ENCODE assay signal across 8 cellular contexts in genomic region chr9:120874861-120875565, GRCh38. TPM values are rescaled to one million over a fixed set of nuclear protein-coding genes. Genes with fewer than 3 reads are reported as not detected.
DNase-seq lines count a peak whose midpoint lies in the region; ATAC-seq and TF ChIP-seq lines count a peak whose summit lies in the region.

No MANE protein-coding gene starts in this region.

- H3K27ac ChIP-seq in SK-N-MC (peak overlapping the region; percentile 46), esophagus squamous epithelium (peak overlapping the region; percentile 97 to 100 (median 98))

- H3K4me3 ChIP-seq in SK-N-MC, result no peak overlapping the region
- H3K4me3 ChIP-seq in esophagus squamous epithelium, result no peak overlapping the region

- H3K4me1 Mint-ChIP-seq in activated CD4-positive, alpha-beta T cell treated with anti-CD3 and anti-CD28 coated beads for 36 hours, result peaks cover 68% of the 10 kb centered on the region
- H3K4me1 Mint-ChIP-seq in stimulated activated naive CD8-positive, alpha-beta T cell treated with anti-CD3 and anti-CD28 coated beads, Interleukin-15, amount 100 ng/mL, for 72 hours, result peaks cover 84% of the 10 kb centered on the region

- POLR2A ChIA-PET in activated CD4-positive, alpha-beta T cell treated with anti-CD3 and anti-CD28 coated beads for 36 hours (lab: Charles Lee), result interaction anchor here (0.6 kb wide), 1 partner anchor 22 kb away, joined by 3 read pairs; no protein-coding TSS in a partner anchor

- H3K4me3 Mint-ChIP-seq in activated CD4-positive, alpha-beta T cell treated with anti-CD3 and anti-CD28 coated beads for 36 hours, result peak overlapping the region; percentile 85
- H3K4me3 Mint-ChIP-seq in stimulated activated naive CD8-positive, alpha-beta T cell treated with anti-CD3 and anti-CD28 coated beads, Interleukin-15, amount 100 ng/mL, for 72 hours, result peak overlapping the region; percentile 84 to 88

- H3K9me3 ChIP-seq in SK-N-MC (ENCODE audit: low read depth, low read length) (no peaks in the 10 kb centered on the region), esophagus squamous epithelium (no peaks in the 10 kb centered on the region)

- H3K9ac ChIP-seq in SK-N-MC (ENCODE audit: insufficient read length), result no peak overlapping the region

- WGBS in esophagus squamous epithelium, 2 donors, result 67 to 68% methylated on average over 6 of the region's 6 CpGs

- intact Hi-C loops in activated CD4-positive, alpha-beta T cell treated with anti-CD3 and anti-CD28 coated beads for 36 hours (cut with DNase I, micrococcal nuclease), result loop anchor here in 1 of 2 experiments (10.0 kb wide), 1 partner anchor 200 kb away; the partner anchor contains the start of gene CNTRL
- intact Hi-C loops in esophagus squamous epithelium (cut with DNase I), result loop anchor here (5.0 kb wide), 1 partner anchor 62 kb away; no protein-coding TSS in a partner anchor

- H3K27ac Mint-ChIP-seq in activated CD4-positive, alpha-beta T cell treated with anti-CD3 and anti-CD28 coated beads for 36 hours, result peak overlapping the region; percentile 94
- H3K27ac Mint-ChIP-seq in stimulated activated naive CD8-positive, alpha-beta T cell treated with anti-CD3 and anti-CD28 coated beads, Interleukin-15, amount 100 ng/mL, for 72 hours, result peak overlapping the region; percentile 91 to 96

- H3K27me3 Mint-ChIP-seq in activated CD4-positive, alpha-beta T cell treated with anti-CD3 and anti-CD28 coated beads for 36 hours, result no peaks in the 10 kb centered on the region
- no peaks in the 10 kb centered on the region for H3K27me3 Mint-ChIP-seq in stimulated activated naive CD8-positive, alpha-beta T cell treated with anti-CD3 and anti-CD28 coated beads, Interleukin-15, amount 100 ng/mL, for 72 hours

- CTCF ChIA-PET in activated CD4-positive, alpha-beta T cell treated with anti-CD3 and anti-CD28 coated beads for 36 hours (lab: Charles Lee), result interaction anchor here (1.0 kb wide), 1 partner anchor 30 kb away, joined by 3 read pairs; no protein-coding TSS in a partner anchor

- no peak for TF ChIP-seq CTCF in esophagus squamous epithelium (IDR thresholded peaks at IDR 0.05)

- DNase-seq in activated CD4-positive, alpha-beta T cell treated with anti-CD3 and anti-CD28 coated beads for 36 hours, result no peak
- DNase-seq in activated CD4-positive, alpha-beta T cell treated with anti-CD3 and anti-CD28 coated beads for 1 hour, result no peak
- DNase-seq in SK-N-MC (ENCODE audit: low read depth, low spot score) (no peak), esophagus squamous epithelium (lab: John Stamatoyannopoulos, UW) (no peak), NCI-H146 treated with DMSO at 0.1 percent for 48 hours (lab: John Stamatoyannopoulos, UW; ENCODE audit: unreplicated experiment) (no peak)
- no peak for DNase-seq in stimulated activated naive CD8-positive, alpha-beta T cell treated with anti-CD3 and anti-CD28 coated beads, Interleukin-15, amount 100 ng/mL, for 72 hours

- peaks cover 68% of the 10 kb centered on the region for H3K36me3 Mint-ChIP-seq in activated CD4-positive, alpha-beta T cell treated with anti-CD3 and anti-CD28 coated beads for 36 hours (ENCODE audit: low read depth)

- H3K4me1 ChIP-seq in esophagus squamous epithelium, result peaks cover 13 to 57% (median 20%) of the 10 kb centered on the region in 3 donors

- no peaks in the 10 kb centered on the region for H3K27me3 ChIP-seq in esophagus squamous epithelium

- H3K36me3 ChIP-seq in SK-N-MC (ENCODE audit: insufficient read depth, low read length), result peaks cover 9% of the 10 kb centered on the region; the same call in 1 of the 2 replicates
- peaks cover 0 to 38% (median 0%) of the 10 kb centered on the region in 3 donors for H3K36me3 ChIP-seq in esophagus squamous epithelium

- no peak for TF ChIP-seq POLR2A in esophagus squamous epithelium (IDR thresholded peaks at IDR 0.05)

- no peak for ATAC-seq in activated CD4-positive, alpha-beta T cell treated with anti-CD3 and anti-CD28 coated beads for 36 hours
- no peak for ATAC-seq in stimulated activated naive CD8-positive, alpha-beta T cell treated with anti-CD3 and anti-CD28 coated beads, Interleukin-15, amount 100 ng/mL, for 72 hours
- ATAC-seq in HG03439 (IDR thresholded peaks at IDR 0.05; ENCODE audit: unreplicated experiment) (no peak), HG03354 (IDR thresholded peaks at IDR 0.05; ENCODE audit: poor library complexity, severe bottlenecking, unreplicated experiment) (no peak)

- H3K9me3 Mint-ChIP-seq in activated CD4-positive, alpha-beta T cell treated with anti-CD3 and anti-CD28 coated beads for 36 hours (ENCODE audit: low read depth), result no peaks in the 10 kb centered on the region
- H3K9me3 Mint-ChIP-seq in stimulated activated naive CD8-positive, alpha-beta T cell treated with anti-CD3 and anti-CD28 coated beads, Interleukin-15, amount 100 ng/mL, for 72 hours, result no peaks in the 10 kb centered on the region

RNA-seq across cellular contexts. Expression of gene PHF19, which starts 2.0 kb away (rescaled TPM):
- 100 to 1,000 TPM; 168 to 169 TPM for total RNA-seq in activated CD4-positive, alpha-beta T cell treated with anti-CD3 and anti-CD28 coated beads for 36 hours
- total RNA-seq in esophagus squamous epithelium, result 10 to 100 TPM; 12.8 to 40.0 (median 30.9) TPM

RNA-seq across cellular contexts. Expression of gene PSMD5, which starts 32.3 kb away (rescaled TPM):
- 10 to 100 TPM; 53.5 to 58.3 TPM for total RNA-seq in activated CD4-positive, alpha-beta T cell treated with anti-CD3 and anti-CD28 coated beads for 36 hours
- 10 to 100 TPM; 21.4 to 35.3 (median 33.3) TPM for total RNA-seq in esophagus squamous epithelium

RNA-seq across cellular contexts. Expression of gene TRAF1, which starts 51.6 kb away (rescaled TPM):
- total RNA-seq in activated CD4-positive, alpha-beta T cell treated with anti-CD3 and anti-CD28 coated beads for 36 hours, result 100 to 1,000 TPM; 103 to 113 TPM
- total RNA-seq in esophagus squamous epithelium, result 1 to 10 TPM; 2.5 to 5.7 (median 2.8) TPM

Comparison
In these comparisons a context has a peak if more than half of its experiments do, and no peak if none do; other contexts are left out.
1. RNA of gene PHF19, which starts 2.0 kb away (total RNA-seq): 168 to 169 TPM in activated CD4-positive, alpha-beta T cell treated with anti-CD3 and anti-CD28 coated beads for 36 hours; 12.8 to 40.0 TPM in esophagus squamous epithelium; every median in the first group is over 4 times any median in the second.
2. RNA of gene TRAF1, which starts 51.6 kb away (total RNA-seq): 103 to 113 TPM in activated CD4-positive, alpha-beta T cell treated with anti-CD3 and anti-CD28 coated beads for 36 hours; 2.5 to 5.7 TPM in esophagus squamous epithelium; every median in the first group is over 10 times any median in the second.